Comparison of ENCODE assay signal across 1 cellular context in the genomic region with DNA sequence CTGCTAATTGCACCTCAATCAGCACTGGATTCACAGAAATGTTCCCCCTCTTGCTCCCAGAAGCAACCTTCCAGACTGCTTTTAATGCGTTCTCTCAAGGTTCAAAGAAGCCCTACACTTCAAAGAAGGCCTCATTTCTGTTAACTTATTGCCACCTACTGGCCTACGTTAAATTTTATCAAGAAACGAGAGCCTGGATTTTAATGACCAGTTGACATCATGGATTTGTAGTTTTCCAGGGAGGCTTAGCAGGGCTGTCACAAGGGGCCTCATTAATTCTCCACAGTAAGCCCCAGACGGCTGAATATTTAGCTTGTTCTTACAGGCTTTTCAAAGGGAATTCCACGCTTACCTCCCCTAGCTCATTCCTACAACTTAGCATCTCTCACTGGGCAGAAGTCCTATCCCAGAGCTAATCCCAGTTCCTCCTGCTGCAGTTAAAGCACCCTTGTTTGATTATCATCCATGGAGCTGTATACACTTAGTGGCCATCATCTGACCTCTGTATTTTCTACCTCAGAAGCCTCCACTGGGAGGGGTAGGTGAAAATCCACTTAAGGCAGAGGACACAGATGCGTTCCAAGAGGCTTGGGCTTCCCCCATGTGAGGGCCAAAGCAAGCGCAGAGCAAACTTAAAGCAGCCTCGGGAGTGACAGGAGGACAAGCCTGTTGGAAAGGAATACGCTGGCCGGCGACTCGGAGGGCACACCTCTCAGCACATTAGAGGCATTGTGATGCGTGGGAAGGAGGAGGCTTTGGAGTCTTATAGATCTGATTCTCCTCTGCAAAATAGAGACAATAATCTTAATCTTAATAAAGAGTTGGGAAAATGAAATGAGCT.
TF ChIP-seq lines count a peak whose summit lies in the region.

No MANE protein-coding gene starts in this region.

TF ChIP-seq in liver, 16 proteins besides CTCF, POLR2A, EP300 and RAD21 (continued from another document):
- TF ChIP-seq, protein P1, sequence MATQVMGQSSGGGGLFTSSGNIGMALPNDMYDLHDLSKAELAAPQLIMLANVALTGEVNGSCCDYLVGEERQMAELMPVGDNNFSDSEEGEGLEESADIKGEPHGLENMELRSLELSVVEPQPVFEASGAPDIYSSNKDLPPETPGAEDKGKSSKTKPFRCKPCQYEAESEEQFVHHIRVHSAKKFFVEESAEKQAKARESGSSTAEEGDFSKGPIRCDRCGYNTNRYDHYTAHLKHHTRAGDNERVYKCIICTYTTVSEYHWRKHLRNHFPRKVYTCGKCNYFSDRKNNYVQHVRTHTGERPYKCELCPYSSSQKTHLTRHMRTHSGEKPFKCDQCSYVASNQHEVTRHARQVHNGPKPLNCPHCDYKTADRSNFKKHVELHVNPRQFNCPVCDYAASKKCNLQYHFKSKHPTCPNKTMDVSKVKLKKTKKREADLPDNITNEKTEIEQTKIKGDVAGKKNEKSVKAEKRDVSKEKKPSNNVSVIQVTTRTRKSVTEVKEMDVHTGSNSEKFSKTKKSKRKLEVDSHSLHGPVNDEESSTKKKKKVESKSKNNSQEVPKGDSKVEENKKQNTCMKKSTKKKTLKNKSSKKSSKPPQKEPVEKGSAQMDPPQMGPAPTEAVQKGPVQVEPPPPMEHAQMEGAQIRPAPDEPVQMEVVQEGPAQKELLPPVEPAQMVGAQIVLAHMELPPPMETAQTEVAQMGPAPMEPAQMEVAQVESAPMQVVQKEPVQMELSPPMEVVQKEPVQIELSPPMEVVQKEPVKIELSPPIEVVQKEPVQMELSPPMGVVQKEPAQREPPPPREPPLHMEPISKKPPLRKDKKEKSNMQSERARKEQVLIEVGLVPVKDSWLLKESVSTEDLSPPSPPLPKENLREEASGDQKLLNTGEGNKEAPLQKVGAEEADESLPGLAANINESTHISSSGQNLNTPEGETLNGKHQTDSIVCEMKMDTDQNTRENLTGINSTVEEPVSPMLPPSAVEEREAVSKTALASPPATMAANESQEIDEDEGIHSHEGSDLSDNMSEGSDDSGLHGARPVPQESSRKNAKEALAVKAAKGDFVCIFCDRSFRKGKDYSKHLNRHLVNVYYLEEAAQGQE (IDR thresholded peaks at IDR 0.05): no peak
- TF ChIP-seq NR2F2 (IDR thresholded peaks at IDR 0.05): no peak
- TF ChIP-seq YY1 (IDR thresholded peaks at IDR 0.05): no peak
- TF ChIP-seq FOXA2 (IDR thresholded peaks at IDR 0.05): no peak
